ENCODE assay signal across 17 cellular contexts in genomic region chr13:113315992-113316391, GRCh38. TPM values are rescaled to one million over a fixed set of nuclear protein-coding genes. Genes with fewer than 3 reads are reported as not detected.
A peak's percentile ranks its signal among the peaks of the same experiment; 100 is the strongest.
DNase-seq lines count a peak whose midpoint lies in the region; TF ChIP-seq lines count a peak whose summit lies in the region.
"Had no signal": no experiment of that assay in that cellular context is flagged by ENCODE, and none has a peak within 500 bp of the region (broad histone marks: within the 10 kb centered on the region; RNA-seq: fewer than 3 reads in every experiment).

No MANE protein-coding gene starts in this region.

- H2AFZ ChIP-seq in osteoblast (ENCODE audit: low read length) = no peak overlapping the region
- H2AFZ ChIP-seq: GM23338 had no signal

- no peaks in the 10 kb centered on the region for H3K4me1 Mint-ChIP-seq in activated CD4-positive, alpha-beta T cell treated with anti-CD3 and anti-CD28 coated beads, Interleukin-2, amount 10 ng/mL, durations not matched to agents 7 days and 5 days
- H3K4me1 Mint-ChIP-seq: GM23338, H9 had no signal

- no peak for TF ChIP-seq POLR2A in testis (IDR thresholded peaks at IDR 0.05)

- no peak overlapping the region for H3K4me3 Mint-ChIP-seq in activated CD4-positive, alpha-beta T cell treated with anti-CD3 and anti-CD28 coated beads, Interleukin-2, amount 10 ng/mL, durations not matched to agents 7 days and 5 days
- H3K4me3 Mint-ChIP-seq: CD4-positive, CD25-positive, alpha-beta regulatory T cell; CD8-positive, alpha-beta T cell; GM23338; H9 had no signal

- H3K36me3 ChIP-seq in osteoblast (ENCODE audit: insufficient read depth, low read length) (peaks cover 29% of the 10 kb centered on the region), testis (ENCODE audit: low read depth, missing control alignments) (no peaks in the 10 kb centered on the region)

- H3K4me3 ChIP-seq in osteoblast (ENCODE audit: insufficient read depth, low read length) = no peak overlapping the region
- H3K4me3 ChIP-seq in testis = no peak overlapping the region
- H3K4me3 ChIP-seq: GM23338 had no signal

- peaks cover 73% of the 10 kb centered on the region for H3K79me2 ChIP-seq in osteoblast (ENCODE audit: insufficient read depth, low read length)

- H3K9me3 ChIP-seq in osteoblast (ENCODE audit: low read depth, low read length) = no peaks in the 10 kb centered on the region
- no peaks in the 10 kb centered on the region for H3K9me3 ChIP-seq in testis

- intact Hi-C loops in testis (cut with DNase I; ENCODE audit: low total_unique reads) = no loop called here

- H3K4me1 ChIP-seq in osteoblast (ENCODE audit: insufficient read depth, low read length) (no peaks in the 10 kb centered on the region), testis (no peaks in the 10 kb centered on the region)

- H3K27ac Mint-ChIP-seq in activated CD4-positive, alpha-beta T cell treated with anti-CD3 and anti-CD28 coated beads, Interleukin-2, amount 10 ng/mL, durations not matched to agents 7 days and 5 days = peak overlapping the region; percentile 25
- H3K27ac Mint-ChIP-seq: CD4-positive, CD25-positive, alpha-beta regulatory T cell; CD8-positive, alpha-beta T cell; GM23338 had no signal

- no peak for DNase-seq in activated CD4-positive, alpha-beta T cell treated with anti-CD3 and anti-CD28 coated beads, Interleukin-2, amount 10 ng/mL, durations not matched to agents 7 days and 5 days
- no peak for DNase-seq in activated CD4-positive, alpha-beta T cell treated with anti-CD3 and anti-CD28 coated beads, Interleukin-2, amount 50 U/mL, for 48 hours
- DNase-seq in ELF-1 (ENCODE audit: low read depth, low spot score) (peak; percentile 39), osteoblast (ENCODE audit: insufficient read length, low spot score, missing footprints) (peak; percentile 17), testis (no peak), SIG-M5 treated with dmso at 0.1 percent for 504 hours (lab: John Stamatoyannopoulos, UW; ENCODE audit: unreplicated experiment) (no peak), SW 1271 (lab: John Stamatoyannopoulos, UW) (no peak)
- DNase-seq: C1 segment of cervical spinal cord; CD4-positive, CD25-positive, alpha-beta regulatory T cell; CD8-positive, alpha-beta T cell; DMS 273 treated with DMSO at 0.1 percent for 48 hours; DMS79; EL; GF-D8; H9 had no signal

- POLR2A ChIA-PET in activated CD4-positive, alpha-beta T cell treated with anti-CD3 and anti-CD28 coated beads, Interleukin-2, amount 10 ng/mL, durations not matched to agents 7 days and 5 days (lab: Charles Lee) = no interaction called here

- peaks cover 18% of the 10 kb centered on the region for H4K20me1 ChIP-seq in osteoblast (ENCODE audit: insufficient read depth, low read length)

- CTCF ChIA-PET in activated CD4-positive, alpha-beta T cell treated with anti-CD3 and anti-CD28 coated beads, Interleukin-2, amount 10 ng/mL, durations not matched to agents 7 days and 5 days (lab: Charles Lee) = no interaction called here

- H3K27ac ChIP-seq in osteoblast (ENCODE audit: low read depth, low read length) (no peak overlapping the region), testis (no peak overlapping the region)

- no peaks in the 10 kb centered on the region for H3K9me3 Mint-ChIP-seq in activated CD4-positive, alpha-beta T cell treated with anti-CD3 and anti-CD28 coated beads, Interleukin-2, amount 10 ng/mL, durations not matched to agents 7 days and 5 days
- H3K9me3 Mint-ChIP-seq: CD4-positive, CD25-positive, alpha-beta regulatory T cell; CD8-positive, alpha-beta T cell; GM23338; H9 had no signal

- no peak overlapping the region for H3K4me2 ChIP-seq in osteoblast (ENCODE audit: insufficient read depth, low read length)
- H3K4me2 ChIP-seq: GM23338 had no signal

- TF ChIP-seq CTCF in osteoblast (IDR thresholded peaks at IDR 0.05; ENCODE audit: extremely low read depth, low read depth, low read length) (no peak), testis (IDR thresholded peaks at IDR 0.05) (no peak)

- 43 to 93% methylated on average over 1 to 5 of the region's 5 CpGs for WGBS in testis, 2 donors

- H3K36me3 Mint-ChIP-seq in activated CD4-positive, alpha-beta T cell treated with anti-CD3 and anti-CD28 coated beads, Interleukin-2, amount 10 ng/mL, durations not matched to agents 7 days and 5 days (ENCODE audit: low read depth) = peaks cover 6% of the 10 kb centered on the region

- H3K27me3 Mint-ChIP-seq in activated CD4-positive, alpha-beta T cell treated with anti-CD3 and anti-CD28 coated beads, Interleukin-2, amount 10 ng/mL, durations not matched to agents 7 days and 5 days = no peaks in the 10 kb centered on the region
- H3K27me3 Mint-ChIP-seq: CD4-positive, CD25-positive, alpha-beta regulatory T cell had no signal

- H3K27me3 ChIP-seq in osteoblast (ENCODE audit: insufficient read depth, low read length) = no peaks in the 10 kb centered on the region
- no peaks in the 10 kb centered on the region for H3K27me3 ChIP-seq in testis

RNA-seq across cellular contexts. Expression of gene LAMP1, which starts 19.0 kb away (rescaled TPM):
- total RNA-seq in activated CD4-positive, alpha-beta T cell treated with anti-CD3 and anti-CD28 coated beads, Interleukin-2, amount 10 ng/mL, durations not matched to agents 7 days and 5 days = 10 to 100 TPM; 84.1 to 91.6 TPM
- total RNA-seq in osteoblast = 211 and 216 TPM in 2 replicates
- total RNA-seq in testis = 100 to 1,000 TPM; 177 to 231 TPM
- 254 TPM for polyA plus RNA-seq in testis (ENCODE audit: insufficient read depth, low read depth, low replicate concordance)

RNA-seq across cellular contexts. Expression of gene GRTP1, which starts 47.9 kb away (rescaled TPM):
- 1 to 10 TPM in 1 of 2 experiments, under 1 TPM in 1; 0.45 to 1.0 TPM for total RNA-seq in activated CD4-positive, alpha-beta T cell treated with anti-CD3 and anti-CD28 coated beads, Interleukin-2, amount 10 ng/mL, durations not matched to agents 7 days and 5 days
- total RNA-seq in osteoblast (0.29 and 0.36 TPM in 2 replicates), testis (10 to 100 TPM; 19.1 to 25.7 TPM)
- polyA plus RNA-seq in testis (ENCODE audit: insufficient read depth, low read depth, low replicate concordance) = 18.7 TPM
- total RNA-seq: A172; CD4-positive, CD25-positive, alpha-beta regulatory T cell; CD8-positive, alpha-beta T cell had no signal

Comparison
In these comparisons a context has a peak if more than half of its experiments do, and no peak if none do; other contexts are left out.
1. DNase-seq: peak in ELF-1 (single experiment) and osteoblast (single experiment); none in activated CD4-positive, alpha-beta T cell treated with anti-CD3 and anti-CD28 coated beads, Interleukin-2, amount 10 ng/mL, durations not matched to agents 7 days and 5 days (single experiment), activated CD4-positive, alpha-beta T cell treated with anti-CD3 and anti-CD28 coated beads, Interleukin-2, amount 50 U/mL, for 48 hours (0 of 2), testis (single experiment), SIG-M5 treated with dmso at 0.1 percent for 504 hours (single experiment) and SW 1271 (0 of 2).
2. RNA of gene GRTP1, which starts 47.9 kb away (total RNA-seq): 19.1 to 25.7 TPM in testis; 0.45 to 1.0 TPM in activated CD4-positive, alpha-beta T cell treated with anti-CD3 and anti-CD28 coated beads, Interleukin-2, amount 10 ng/mL, durations not matched to agents 7 days and 5 days and 0.29 to 0.36 TPM in osteoblast; every median in the first group is over 4 times any median in the second.